ENCODE assay signal across 9 cellular contexts in genomic region chr20:39112196-39112743, GRCh38.
DNase-seq lines count a peak whose midpoint lies in the region; ATAC-seq and TF ChIP-seq lines count a peak whose summit lies in the region.
"Had no signal": no experiment of that assay in that cellular context is flagged by ENCODE, and none has a peak within 500 bp of the region (broad histone marks: within the 10 kb centered on the region; RNA-seq: fewer than 3 reads in every experiment).

No MANE protein-coding gene starts in this region.

- H3K27ac Mint-ChIP-seq in activated naive CD8-positive, alpha-beta T cell treated with anti-CD3 and anti-CD28 coated beads for 36 hours = no peak overlapping the region
- H3K27ac Mint-ChIP-seq in stimulated activated memory B cell treated with anti-CD40 and anti-IgM and Interleukin-4, amounts not matched to agents 10 μg/mL and 1 μg/mL and 100 μg/mL, for 72 hours = no peak overlapping the region
- H3K27ac Mint-ChIP-seq: IgD-negative memory B cell had no signal

- H3K4me1 Mint-ChIP-seq in activated naive CD8-positive, alpha-beta T cell treated with anti-CD3 and anti-CD28 coated beads for 36 hours = no peaks in the 10 kb centered on the region
- H3K4me1 Mint-ChIP-seq in stimulated activated memory B cell treated with anti-CD40 and anti-IgM and Interleukin-4, amounts not matched to agents 10 μg/mL and 1 μg/mL and 100 μg/mL, for 72 hours = peaks cover 13% of the 10 kb centered on the region

- H3K27me3 Mint-ChIP-seq in activated naive CD8-positive, alpha-beta T cell treated with anti-CD3 and anti-CD28 coated beads for 36 hours = peaks cover 54% of the 10 kb centered on the region
- H3K27me3 Mint-ChIP-seq in stimulated activated memory B cell treated with anti-CD40 and anti-IgM and Interleukin-4, amounts not matched to agents 10 μg/mL and 1 μg/mL and 100 μg/mL, for 72 hours = peaks cover 66% of the 10 kb centered on the region

- DNase-seq in BJ (ENCODE audit: low read depth) (no peak), NCI-H1930 (lab: John Stamatoyannopoulos, UW) (peak; percentile 29 to 43), hepatic stellate cell (ENCODE audit: low spot score) (peak; percentile 70)
- DNase-seq in activated naive CD8-positive, alpha-beta T cell treated with anti-CD3 and anti-CD28 coated beads for 36 hours = peak; percentile 9

- H3K4me3 Mint-ChIP-seq in activated naive CD8-positive, alpha-beta T cell treated with anti-CD3 and anti-CD28 coated beads for 36 hours = no peak overlapping the region
- no peak overlapping the region for H3K4me3 Mint-ChIP-seq in stimulated activated memory B cell treated with anti-CD40 and anti-IgM and Interleukin-4, amounts not matched to agents 10 μg/mL and 1 μg/mL and 100 μg/mL, for 72 hours
- H3K4me3 Mint-ChIP-seq: IgD-negative memory B cell had no signal

- no peaks in the 10 kb centered on the region for H3K36me3 ChIP-seq in BJ (ENCODE audit: control insufficient read depth, insufficient read depth, low read length)

- H3K36me3 Mint-ChIP-seq in activated naive CD8-positive, alpha-beta T cell treated with anti-CD3 and anti-CD28 coated beads for 36 hours = no peaks in the 10 kb centered on the region
- H3K36me3 Mint-ChIP-seq in stimulated activated memory B cell treated with anti-CD40 and anti-IgM and Interleukin-4, amounts not matched to agents 10 μg/mL and 1 μg/mL and 100 μg/mL, for 72 hours = no peaks in the 10 kb centered on the region
- H3K36me3 Mint-ChIP-seq: IgD-negative memory B cell had no signal

- ATAC-seq in GM18867 (IDR thresholded peaks at IDR 0.05; ENCODE audit: unreplicated experiment) (peak; percentile 60), HG02759 (IDR thresholded peaks at IDR 0.05; ENCODE audit: unreplicated experiment) (no peak), GM19395 (IDR thresholded peaks at IDR 0.05; ENCODE audit: unreplicated experiment) (no peak)
- ATAC-seq in stimulated activated memory B cell treated with anti-CD40 and anti-IgM and Interleukin-4, amounts not matched to agents 10 μg/mL and 1 μg/mL and 100 μg/mL, for 72 hours = peak; percentile 56

- peak; percentile 54 for TF ChIP-seq CTCF in BJ (IDR thresholded peaks at IDR 0.05; ENCODE audit: insufficient read depth, low read depth, low read length)

- no peak overlapping the region for H3K4me3 ChIP-seq in BJ (ENCODE audit: low read depth, low read length)

- POLR2A ChIA-PET in BJ (lab: Charles Lee) = no interaction called here

- no peaks in the 10 kb centered on the region for H3K27me3 ChIP-seq in BJ (ENCODE audit: control insufficient read depth, insufficient read depth, low read length)

- no peaks in the 10 kb centered on the region for H3K9me3 Mint-ChIP-seq in activated naive CD8-positive, alpha-beta T cell treated with anti-CD3 and anti-CD28 coated beads for 36 hours
- H3K9me3 Mint-ChIP-seq in stimulated activated memory B cell treated with anti-CD40 and anti-IgM and Interleukin-4, amounts not matched to agents 10 μg/mL and 1 μg/mL and 100 μg/mL, for 72 hours = no peaks in the 10 kb centered on the region
- H3K9me3 Mint-ChIP-seq: IgD-negative memory B cell had no signal

- CTCF ChIA-PET in BJ (lab: Yijun Ruan, JAX) = interaction anchor here (1.7 kb wide), 2 partner anchors 9 to 53 kb away, joined by 4 to 6 read pairs; no protein-coding TSS in a partner anchor

Comparison
In these comparisons a context has a peak if more than half of its experiments do, and no peak if none do; other contexts are left out.
1. ATAC-seq: peak in GM18867 (single experiment) and stimulated activated memory B cell treated with anti-CD40 and anti-IgM and Interleukin-4, amounts not matched to agents 10 μg/mL and 1 μg/mL and 100 μg/mL, for 72 hours (single experiment); none in HG02759 (single experiment) and GM19395 (single experiment).